ENCODE assay signal across 23 cellular contexts in genomic region chr2:1891971-1892486, GRCh38.
"Had no signal": no experiment of that assay in that cellular context is flagged by ENCODE, and none has a peak within 500 bp of the region (broad histone marks: within the 10 kb centered on the region; RNA-seq: fewer than 3 reads in every experiment).

No MANE protein-coding gene starts in this region.

- ATAC-seq: activated CD8-positive, alpha-beta memory T cell treated with anti-CD3 and anti-CD28 coated beads, Interleukin-2, amount 10 ng/mL, durations not matched to agents 7 days and 5 days; activated CD8-positive, alpha-beta T cell treated with anti-CD3 and anti-CD28 coated beads, Interleukin-2, amount 10 ng/mL, durations not matched to agents 7 days and 5 days; effector memory CD8-positive, alpha-beta T cell; gastrocnemius medialis; naive thymus-derived CD4-positive, alpha-beta T cell; stimulated activated naive CD8-positive, alpha-beta T cell treated with anti-CD3 and anti-CD28 coated beads, Interleukin-15, Interleukin-2, amounts not matched to agents 100 U/mL and 50 U/mL, for 24 hours had no signal

- H3K9ac ChIP-seq: parathyroid adenoma had no signal

- H3K9me3 Mint-ChIP-seq: activated B cell treated with CpG ODN at 0.5 μM for 24 hours; activated naive CD4-positive, alpha-beta T cell treated with anti-CD3 and anti-CD28 coated beads, Interleukin-2, amount 50 U/mL, for 24 hours; activated T-helper 2 cell treated with anti-CD3 and anti-CD28 coated beads, Interferon-gamma antibody, Interleukin-2, Interleukin-4, amounts not matched to agents 10 μg/mL and 5 μg/mL and 100 μg/mL, durations not matched to agents 14 hours and 24 hours and 36 hours; naive thymus-derived CD4-positive, alpha-beta T cell had no signal

- H3K27ac ChIP-seq: gastrocnemius medialis, parathyroid adenoma, right atrium auricular region, thoracic aorta, uterus had no signal

- H3K9me3 ChIP-seq: gastrocnemius medialis, right atrium auricular region, thoracic aorta, uterus had no signal

- H3K27me3 ChIP-seq: right atrium auricular region, uterus had no signal

- H3K4me1 Mint-ChIP-seq: activated B cell treated with CpG ODN at 0.5 μM for 24 hours; activated CD8-positive, alpha-beta memory T cell treated with anti-CD3 and anti-CD28 coated beads, Interleukin-2, amount 10 ng/mL, durations not matched to agents 7 days and 5 days; activated naive CD4-positive, alpha-beta T cell treated with anti-CD3 and anti-CD28 coated beads, Interleukin-2, amount 50 U/mL, for 24 hours; naive thymus-derived CD4-positive, alpha-beta T cell had no signal

- H3K4me1 ChIP-seq: gastrocnemius medialis, parathyroid adenoma, uterus had no signal

- FAIRE-seq: islet of Langerhans had no signal

- H3K79me2 ChIP-seq: parathyroid adenoma had no signal

- H2AFZ ChIP-seq: parathyroid adenoma had no signal

- H3K4me3 ChIP-seq: gastrocnemius medialis, right atrium auricular region, thoracic aorta, uterus had no signal

- DNase-seq: activated B cell treated with CpG ODN at 0.5 μM for 24 hours; activated CD8-positive, alpha-beta memory T cell treated with anti-CD3 and anti-CD28 coated beads, Interleukin-2, amount 10 ng/mL, durations not matched to agents 7 days and 5 days; activated CD8-positive, alpha-beta T cell treated with anti-CD3 and anti-CD28 coated beads, Interleukin-2, amount 10 ng/mL, durations not matched to agents 7 days and 5 days; activated T-cell treated with anti-CD3 and anti-CD28 coated beads, Interleukin-2, amount 50 U/mL, for 48 hours; cortex of kidney; effector memory CD8-positive, alpha-beta T cell; erythroblast; gastrocnemius medialis; glutamatergic neuron; left ventricle myocardium superior; midbrain; naive thymus-derived CD4-positive, alpha-beta T cell; stimulated activated CD4-positive, alpha-beta T cell treated with anti-CD3 and anti-CD28 coated beads, Interleukin-2, amount 100 ng/mL, for 48 hours; stimulated activated naive CD8-positive, alpha-beta T cell treated with anti-CD3 and anti-CD28 coated beads, Interleukin-15, Interleukin-2, amounts not matched to agents 100 U/mL and 50 U/mL, for 24 hours; T-helper 2 cell; trophoblast cell; uterus had no signal

- H3K36me3 ChIP-seq: gastrocnemius medialis, right atrium auricular region, thoracic aorta, uterus had no signal

- H3K4me3 Mint-ChIP-seq: activated B cell treated with CpG ODN at 0.5 μM for 24 hours; activated CD8-positive, alpha-beta memory T cell treated with anti-CD3 and anti-CD28 coated beads, Interleukin-2, amount 10 ng/mL, durations not matched to agents 7 days and 5 days; activated CD8-positive, alpha-beta T cell treated with anti-CD3 and anti-CD28 coated beads, Interleukin-2, amount 10 ng/mL, durations not matched to agents 7 days and 5 days; activated naive CD4-positive, alpha-beta T cell treated with anti-CD3 and anti-CD28 coated beads, Interleukin-2, amount 50 U/mL, for 24 hours; effector memory CD8-positive, alpha-beta T cell; naive thymus-derived CD4-positive, alpha-beta T cell had no signal

- H3K27ac Mint-ChIP-seq: activated B cell treated with CpG ODN at 0.5 μM for 24 hours; activated CD8-positive, alpha-beta memory T cell treated with anti-CD3 and anti-CD28 coated beads, Interleukin-2, amount 10 ng/mL, durations not matched to agents 7 days and 5 days; activated CD8-positive, alpha-beta T cell treated with anti-CD3 and anti-CD28 coated beads, Interleukin-2, amount 10 ng/mL, durations not matched to agents 7 days and 5 days; activated naive CD4-positive, alpha-beta T cell treated with anti-CD3 and anti-CD28 coated beads, Interleukin-2, amount 50 U/mL, for 24 hours; activated T-helper 2 cell treated with anti-CD3 and anti-CD28 coated beads, Interferon-gamma antibody, Interleukin-2, Interleukin-4, amounts not matched to agents 10 μg/mL and 5 μg/mL and 100 μg/mL, durations not matched to agents 14 hours and 24 hours and 36 hours; effector memory CD8-positive, alpha-beta T cell; naive thymus-derived CD4-positive, alpha-beta T cell had no signal

- H3K36me3 Mint-ChIP-seq: activated CD8-positive, alpha-beta memory T cell treated with anti-CD3 and anti-CD28 coated beads, Interleukin-2, amount 10 ng/mL, durations not matched to agents 7 days and 5 days; activated naive CD4-positive, alpha-beta T cell treated with anti-CD3 and anti-CD28 coated beads, Interleukin-2, amount 50 U/mL, for 24 hours; naive thymus-derived CD4-positive, alpha-beta T cell had no signal

- H3K27me3 Mint-ChIP-seq: activated naive CD4-positive, alpha-beta T cell treated with anti-CD3 and anti-CD28 coated beads, Interleukin-2, amount 50 U/mL, for 24 hours had no signal
